Comparison of ENCODE assay signal across 23 cellular contexts in genomic region chr6:2355155-2355554, GRCh38.
"Had no signal": no experiment of that assay in that cellular context is flagged by ENCODE, and none has a peak within 500 bp of the region (broad histone marks: within the 10 kb centered on the region; RNA-seq: fewer than 3 reads in every experiment).

No MANE protein-coding gene starts in this region.

- H2AFZ ChIP-seq: hepatocyte, parathyroid adenoma had no signal

- H3K27me3 Mint-ChIP-seq: naive B cell had no signal

- ATAC-seq: foreskin keratinocyte; left cardiac atrium; right lobe of liver; stimulated activated effector memory CD8-positive, alpha-beta T cell treated with anti-CD3 and anti-CD28 coated beads, Interleukin-12 subunit alpha, Interleukin-12 subunit beta, amount 100 ng/mL, for 72 hours; stimulated activated naive CD8-positive, alpha-beta T cell treated with anti-CD3 and anti-CD28 coated beads, Interleukin-15, Interleukin-2, amounts not matched to agents 100 U/mL and 50 U/mL, for 24 hours had no signal

- H3K4me3 ChIP-seq: hepatocyte, prostate gland, right lobe of liver had no signal

- H3K4me1 Mint-ChIP-seq: stimulated activated effector memory CD8-positive, alpha-beta T cell treated with anti-CD3 and anti-CD28 coated beads, Interleukin-12 subunit alpha, Interleukin-12 subunit beta, amount 100 ng/mL, for 72 hours had no signal

- DNase-seq: dermis blood vessel endothelial cell; endodermal cell; erythroblast; foreskin keratinocyte; head of caudate nucleus; kidney; left cardiac atrium; mesendoderm; naive B cell; occipital lobe; retina; right lobe of liver; stimulated activated CD4-positive, alpha-beta T cell treated with anti-CD3 and anti-CD28 coated beads, Interleukin-4, amount 100 ng/mL, for 1 hour; stimulated activated CD8-positive, alpha-beta memory T cell treated with anti-CD3 and anti-CD28 coated beads, Interleukin-4, amount 100 ng/mL, for 48 hours; stimulated activated naive CD8-positive, alpha-beta T cell treated with anti-CD3 and anti-CD28 coated beads, Interleukin-15, Interleukin-2, amounts not matched to agents 100 U/mL and 50 U/mL, for 24 hours; trophoblast cell had no signal

- H3K79me2 ChIP-seq: hepatocyte, parathyroid adenoma had no signal

- H3K27me3 ChIP-seq: foreskin keratinocyte, hepatocyte, right lobe of liver had no signal

- H3K9me3 Mint-ChIP-seq: endodermal cell; naive B cell; nephron; stimulated activated effector memory CD8-positive, alpha-beta T cell treated with anti-CD3 and anti-CD28 coated beads, Interleukin-12 subunit alpha, Interleukin-12 subunit beta, amount 100 ng/mL, for 72 hours had no signal

- H3K4me3 Mint-ChIP-seq: endodermal cell; naive B cell; nephron; stimulated activated effector memory CD8-positive, alpha-beta T cell treated with anti-CD3 and anti-CD28 coated beads, Interleukin-12 subunit alpha, Interleukin-12 subunit beta, amount 100 ng/mL, for 72 hours had no signal

- H3K27ac ChIP-seq: foreskin keratinocyte, hepatocyte, parathyroid adenoma, prostate gland, right lobe of liver had no signal

- H3K4me2 ChIP-seq: hepatocyte had no signal

- FAIRE-seq: colon, endothelial cell of umbilical vein, kidney had no signal

- H3K9ac ChIP-seq: parathyroid adenoma had no signal

- H3K36me3 Mint-ChIP-seq: stimulated activated effector memory CD8-positive, alpha-beta T cell treated with anti-CD3 and anti-CD28 coated beads, Interleukin-12 subunit alpha, Interleukin-12 subunit beta, amount 100 ng/mL, for 72 hours had no signal

- H3K27ac Mint-ChIP-seq: endodermal cell; naive B cell; nephron; stimulated activated effector memory CD8-positive, alpha-beta T cell treated with anti-CD3 and anti-CD28 coated beads, Interleukin-12 subunit alpha, Interleukin-12 subunit beta, amount 100 ng/mL, for 72 hours had no signal

- H3K36me3 ChIP-seq: prostate gland, right lobe of liver had no signal

- H3K4me1 ChIP-seq: foreskin keratinocyte, parathyroid adenoma, prostate gland had no signal

- H3K9me3 ChIP-seq: prostate gland, right lobe of liver had no signal
